8 cellular contexts compared by ENCODE assay signal in genomic region chr19:38388310-38389100, GRCh38.
DNase-seq lines count a peak whose midpoint lies in the region; ATAC-seq lines count a peak whose summit lies in the region.

SPRED3 (plus strand) TSS chr19:38388697; CDS start chr19:38390303, 1,606 bp downstream.

- peak within 1 kb of the TSS; percentile 57 for H3K9ac ChIP-seq in SK-N-MC (ENCODE audit: insufficient read length)

- H3K36me3 ChIP-seq in SK-N-MC (ENCODE audit: insufficient read depth, low read length) (no peaks in the 10 kb centered on the region; the same call in 1 of the 2 replicates), muscle layer of duodenum (ENCODE audit: control insufficient read depth in 1 of 2, insufficient read depth in 2 of 2, low read length in 2 of 2) (peaks cover 8 to 17% of the 10 kb centered on the region in 2 donors)

- H3K4me3 ChIP-seq in SK-N-MC (peak within 1 kb of the TSS; percentile 97), muscle layer of duodenum (ENCODE audit: low read depth in 1 of 2, low read length in 2 of 2) (peak within 1 kb of the TSS; percentile 60 to 71)

- H3K9me3 ChIP-seq in SK-N-MC (ENCODE audit: low read depth, low read length) (no peaks in the 10 kb centered on the region), muscle layer of duodenum (ENCODE audit: control insufficient read depth in 1 of 2, low read length in 2 of 2) (no peaks in the 10 kb centered on the region)

- H3K27ac ChIP-seq in SK-N-MC: 0 out of 2 replicates have a peak within 1 kb of the TSS, but pooled peaks have one; percentile 16
- peak within 1 kb of the TSS; percentile 80 for H3K27ac ChIP-seq in epithelial cell of prostate
- H3K27ac ChIP-seq in muscle layer of duodenum (ENCODE audit: low read length): peak within 1 kb of the TSS; percentile 8

- DNase-seq in C1 segment of cervical spinal cord (lab: John Stamatoyannopoulos, UW): peak in 8 of 14 donors; percentile 20 to 77 (median 64)
- no peak for DNase-seq in SK-N-MC (ENCODE audit: low read depth, low spot score)
- DNase-seq in epithelial cell of prostate (ENCODE audit: low read depth, low spot score): no peak
- DNase-seq in superior temporal gyrus (ENCODE audit: extremely low spot score): no peak

- H3K4me1 ChIP-seq in muscle layer of duodenum (ENCODE audit: control insufficient read depth in 1 of 2, insufficient read depth in 2 of 2, low read length in 2 of 2): peaks cover 3 to 28% of the 10 kb centered on the region in 2 donors

- peak; percentile 23 for ATAC-seq in HG02588 (IDR thresholded peaks at IDR 0.05; ENCODE audit: unreplicated experiment)
- no peak for ATAC-seq in GM19463 (IDR thresholded peaks at IDR 0.05; ENCODE audit: unreplicated experiment)
- ATAC-seq in GM21825 (IDR thresholded peaks at IDR 0.05; ENCODE audit: unreplicated experiment): no peak

- H3K27me3 ChIP-seq in muscle layer of duodenum (ENCODE audit: low read depth, low read length): peaks cover 4% of the 10 kb centered on the region

Comparison
In these comparisons a context has a peak if more than half of its experiments do, and no peak if none do; other contexts are left out.
1. DNase-seq: peak in C1 segment of cervical spinal cord (8 of 14); none in SK-N-MC (single experiment), epithelial cell of prostate (single experiment) and superior temporal gyrus (single experiment).
2. H3K27ac ChIP-seq: peak in every context shown above with its lines; median percentile 80 in epithelial cell of prostate; 16 in SK-N-MC; 8 in muscle layer of duodenum.